28 cellular contexts compared by ENCODE assay signal in genomic region chr7:22302951-22303423, GRCh38. TPM values are rescaled to one million over a fixed set of nuclear protein-coding genes. Genes with fewer than 3 reads are reported as not detected.
DNase-seq lines count a peak whose midpoint lies in the region; ATAC-seq, FAIRE-seq and TF ChIP-seq lines count a peak whose summit lies in the region.
"Had no signal": no experiment of that assay in that cellular context is flagged by ENCODE, and none has a peak within 500 bp of the region (broad histone marks: within the 10 kb centered on the region; RNA-seq: fewer than 3 reads in every experiment).

No MANE protein-coding gene starts in this region.

- H3K4me3 ChIP-seq in AG09309 (ENCODE audit: control insufficient read depth, low read depth, low read length) (no peak overlapping the region), GM23338 (no peak overlapping the region), GM12878 (no peak overlapping the region)
- H3K4me3 ChIP-seq: esophagus squamous epithelium, heart left ventricle, ovary, right lobe of liver had no signal

- no peak overlapping the region for H3K4me2 ChIP-seq in GM23338
- H3K4me2 ChIP-seq in GM12878 (ENCODE audit: control insufficient read depth, insufficient read depth) = no peak overlapping the region

- TF ChIP-seq CTCF in AG09309 (IDR thresholded peaks at IDR 0.05; ENCODE audit: control insufficient read depth, insufficient read depth, low read depth, low read length, missing control alignments) (no peak), GM23338 (conservative IDR thresholded peaks at IDR 0.05; ENCODE audit: low read depth in 2 of 2) (no peak), GM12878 (IDR thresholded peaks at IDR 0.05 in 2 of 3, conservative IDR thresholded peaks at IDR 0.05 in 1 of 3; ENCODE audit: control insufficient read depth in 2 of 3, extremely low read depth in 1 of 3, insufficient read depth in 1 of 3, low read depth in 3 of 3, low read length in 3 of 3) (no peak)

- no peak for TF ChIP-seq RAD21 in GM12878 (IDR thresholded peaks at IDR 0.05; ENCODE audit: insufficient read depth, low read depth, low read length)

- ATAC-seq in GM23338 = no peak
- ATAC-seq in GM12878 = no peak
- ATAC-seq: heart left ventricle; left lobe of liver; naive thymus-derived CD8-positive, alpha-beta T cell; Right ventricle myocardium inferior had no signal

- no peak overlapping the region for H2AFZ ChIP-seq in GM23338
- H2AFZ ChIP-seq in GM12878 (ENCODE audit: control insufficient read depth, low read depth, low read length) = no peak overlapping the region

- no peak overlapping the region for H3K4me3 Mint-ChIP-seq in GM23338
- H3K4me3 Mint-ChIP-seq: CD4-positive, CD25-positive, alpha-beta regulatory T cell; naive thymus-derived CD8-positive, alpha-beta T cell had no signal

- H3K9me3 Mint-ChIP-seq in GM23338 = no peaks in the 10 kb centered on the region; the same call in 2 of the 3 replicates

- H3K9me2 ChIP-seq in GM23338 (ENCODE audit: insufficient read depth) = no peaks in the 10 kb centered on the region

- RAD21 ChIA-PET in GM12878 (lab: Charles Lee; ENCODE audit: unreplicated experiment) = interaction anchor here (0.6 to 1.6 kb wide), 4 partner anchors 28 to 193 kb away, joined by 3 to 4 read pairs (median 4); no protein-coding TSS in a partner anchor

- H3K36me3 ChIP-seq in GM23338 (ENCODE audit: insufficient read depth) = peaks cover 16% of the 10 kb centered on the region; the same call in 1 of the 2 replicates
- H3K36me3 ChIP-seq in GM12878 (ENCODE audit: control insufficient read depth in 2 of 2, insufficient read depth in 2 of 2, low read length in 1 of 2) = no peaks in the 10 kb centered on the region
- H3K36me3 ChIP-seq: heart left ventricle, ovary had no signal

- peaks cover 41% of the 10 kb centered on the region for H3K36me3 Mint-ChIP-seq in GM23338 (ENCODE audit: low read depth)
- H3K36me3 Mint-ChIP-seq: CD4-positive, CD25-positive, alpha-beta regulatory T cell; naive thymus-derived CD8-positive, alpha-beta T cell had no signal

- SMC1A ChIA-PET in GM12878 (lab: Charles Lee; ENCODE audit: uncharacterized antibody, unreplicated experiment) = interaction anchor here (0.7 to 1.8 kb wide), 2 partner anchors 20 to 150 kb away, joined by 3 to 4 read pairs; no protein-coding TSS in a partner anchor

- H3F3A ChIP-seq in GM23338 (replicated peaks; ENCODE audit: low read depth) = no peaks in the 10 kb centered on the region

- no peak overlapping the region for H3K9ac ChIP-seq in GM12878 (ENCODE audit: control insufficient read depth, insufficient read depth, low read length)

- no peak for FAIRE-seq in GM12878 (lab: Jason Lieb, UNC)
- FAIRE-seq: colon, urothelium cell line had no signal

- intact Hi-C loops in GM12878 (cut with micrococcal nuclease; ENCODE audit: unreplicated experiment) (no loop called here), cardiac septum (cut with DNase I) (no loop called here)

- H3K27ac ChIP-seq in GM23338 (ENCODE audit: low read depth) (no peak overlapping the region), GM12878 (ENCODE audit: control insufficient read depth, insufficient read depth) (no peak overlapping the region)
- H3K27ac ChIP-seq: esophagus squamous epithelium, heart left ventricle, HL-60, ovary, right lobe of liver had no signal

- no peaks in the 10 kb centered on the region for H3K27me3 Mint-ChIP-seq in GM23338 (ENCODE audit: insufficient read depth, low read depth, poor library complexity)
- H3K27me3 Mint-ChIP-seq: CD4-positive, CD25-positive, alpha-beta regulatory T cell had no signal

- H3K27me3 ChIP-seq in GM23338 (ENCODE audit: insufficient read depth) (no peaks in the 10 kb centered on the region), GM12878 (replicated peaks in 1 of 2; ENCODE audit: control insufficient read depth in 2 of 2, insufficient read depth in 2 of 2, low read length in 1 of 2) (no peaks in the 10 kb centered on the region)
- H3K27me3 ChIP-seq: esophagus squamous epithelium, heart left ventricle, ovary, right lobe of liver had no signal

- 0% methylated on average over 1 of the region's 1 CpG for WGBS in GM12878 (ENCODE audit: insufficient coverage, insufficient replicate concordance, low lambda C conversion rate, missing lambda C conversion rate)

- POLR2A ChIA-PET in GM12878 (lab: Charles Lee) = interaction anchor here (1.0 kb wide), 1 partner anchor 155 kb away, joined by 6 read pairs; no protein-coding TSS in a partner anchor

- TF ChIP-seq POLR2A in GM12878 (IDR thresholded peaks at IDR 0.05; ENCODE audit: low read depth, low read length) = no peak

- in situ Hi-C loops in GM12878 (cut with MboI) = no loop called here

- no peaks in the 10 kb centered on the region for H4K20me1 ChIP-seq in GM23338 (replicated peaks; ENCODE audit: insufficient read depth)
- H4K20me1 ChIP-seq in GM12878 (ENCODE audit: control insufficient read depth, insufficient read depth) = no peaks in the 10 kb centered on the region

- DNase-seq in AG09309 (ENCODE audit: low read depth) (peak; percentile 63), GM23338 (ENCODE audit: low spot score) (no peak), GM12878 (ENCODE audit: low read depth, low spot score) (no peak), foreskin melanocyte (peak; percentile 54), DMS153 (lab: John Stamatoyannopoulos, UW) (no peak), cerebellum (ENCODE audit: low spot score) (no peak), NCI-H82 treated with DMSO at 0.1 percent for 48 hours (lab: John Stamatoyannopoulos, UW; ENCODE audit: unreplicated experiment) (no peak), cardiac septum (ENCODE audit: low spot score) (no peak)
- DNase-seq: activated CD4-positive, alpha-beta T cell treated with anti-CD3 and anti-CD28 coated beads, Interleukin-2, amount 50 U/mL, for 48 hours; activated CD4-positive, CD25-positive, alpha-beta regulatory T cell; activated effector memory CD4-positive, alpha-beta T cell treated with Interleukin-2 at 50 U/mL for 16 hours; CD4-positive, CD25-positive, alpha-beta regulatory T cell; DMS53; esophagus squamous epithelium; heart left ventricle; mesendoderm; naive thymus-derived CD8-positive, alpha-beta T cell; NCI-H1105 treated with DMSO at 0.1 percent for 48 hours; NCI-H226; NCI-H82; ovary; right lobe of liver; T1000 had no signal

- H3K9me3 ChIP-seq in GM12878 (replicated peaks; ENCODE audit: control insufficient read depth, insufficient read depth, low read length) = no peaks in the 10 kb centered on the region
- H3K9me3 ChIP-seq: ovary, right lobe of liver had no signal

- peaks cover 8% of the 10 kb centered on the region for H3K4me1 Mint-ChIP-seq in GM23338
- H3K4me1 Mint-ChIP-seq: CD4-positive, CD25-positive, alpha-beta regulatory T cell; naive thymus-derived CD8-positive, alpha-beta T cell had no signal

- peak overlapping the region; percentile 16; the same call in 1 of the 2 replicates for H3K27ac Mint-ChIP-seq in GM23338
- H3K27ac Mint-ChIP-seq: CD4-positive, CD25-positive, alpha-beta regulatory T cell; naive thymus-derived CD8-positive, alpha-beta T cell had no signal

- H3K79me2 ChIP-seq in GM23338 (replicated peaks; ENCODE audit: insufficient read depth) = no peaks in the 10 kb centered on the region
- H3K79me2 ChIP-seq in GM12878 (ENCODE audit: control insufficient read depth, insufficient read depth, low read length) = no peaks in the 10 kb centered on the region

- CTCF ChIA-PET in GM12878 (lab: Yijun Ruan, JAX) = interaction anchor here (0.6 to 1.9 kb wide), 6 partner anchors 10 to 193 kb away, joined by 3 to 7 read pairs (median 3); no protein-coding TSS in a partner anchor

- BruUV-seq in GM12878 (replicated peaks; lab: Mats Ljungman, UMichigan) = no TSS peak

- H3K4me1 ChIP-seq in GM23338 (ENCODE audit: insufficient read depth) (peaks cover 11% of the 10 kb centered on the region), GM12878 (ENCODE audit: control insufficient read depth, insufficient read depth, low read length) (no peaks in the 10 kb centered on the region)
- H3K4me1 ChIP-seq: esophagus squamous epithelium, heart left ventricle, right lobe of liver had no signal

- TF ChIP-seq EP300 in GM12878 (IDR thresholded peaks at IDR 0.05; ENCODE audit: borderline replicate concordance in 1 of 2, control insufficient read depth in 1 of 2, low read depth in 2 of 2, low read length in 2 of 2) = no peak

TF ChIP-seq in GM12878, 131 proteins besides CTCF, POLR2A, EP300 and RAD21 (continues in another document):
- TF ChIP-seq NFYA (IDR thresholded peaks at IDR 0.05; ENCODE audit: borderline replicate concordance, low read depth, low read length) = no peak
- no peak for TF ChIP-seq ATF2 (IDR thresholded peaks at IDR 0.05; ENCODE audit: low read length)
- no peak for TF ChIP-seq SPI1 (IDR thresholded peaks at IDR 0.05; ENCODE audit: borderline replicate concordance, insufficient read depth, low read depth, low read length)

RNA-seq across cellular contexts. Expression of gene RAPGEF5, which starts 54.0 kb away (rescaled TPM):
- 13.1 and 17.7 TPM in 2 replicates for total RNA-seq in GM23338 (2014; rRNA removed; shearing (Covaris generic))
- polyA plus RNA-seq in GM23338 (2016; fragmentation: Nextera tagmentation; extraction: Ambion mirVana) (6.3 and 7.1 TPM in 2 replicates), GM12878 (2011; rRNA removed) (0.56 and 0.57 TPM in 2 replicates), GM12878 (2014; fragmentation: Illumina TruSeq; extraction: Trizol) (1.6 and 1.9 TPM in 2 replicates), GM12878 (2014; fragmentation: Nextera tagmentation; extraction: Ambion mirVana) (under 1 TPM; 0.38 to 0.39 TPM), GM12878 (2014; rRNA removed) (1.7 and 1.8 TPM in 2 replicates), GM12878 (2016; fragmentation: Nextera tagmentation; extraction: Ambion mirVana) (under 1 TPM in 1 of 2 experiments, not detected in 1; 0.88 TPM)
- 20.1 and 24.4 TPM in 2 replicates for total RNA-seq in GM12878 (2013; cell fraction: nucleolus; rRNA removed)
- total RNA-seq in GM12878 (2014; rRNA removed) (1.9 and 2.2 TPM in 2 replicates), GM12878 (2014; rRNA removed; fragmentation: Illumina TruSeq; extraction: Trizol) (3.2 and 4.2 TPM in 2 replicates), GM12878 (2021) (4.0 and 4.3 TPM in 2 replicates), cerebellum (65.8 TPM), cardiac septum (22.4 TPM)
- 1.8 TPM for polyA plus RNA-seq in GM12878 (2011; ENCODE audit: low read depth)
- polyA plus RNA-seq in GM12878 (2011; cell fraction: cytosol; rRNA removed) = 0.18 and 0.39 TPM in 2 replicates
- polyA plus RNA-seq in GM12878 (2011; cell fraction: nucleus; rRNA removed) = 0.88 and 0.95 TPM in 2 replicates
- polyA plus RNA-seq in GM12878 (2012) = 1.3 and 2.2 TPM in 2 replicates
- polyA minus RNA-seq in GM12878 (2011; rRNA and poly(A)+ RNA removed) = 1.9 and 2.7 TPM in 2 replicates
- polyA minus RNA-seq in GM12878 (2011; cell fraction: cytosol; rRNA and poly(A)+ RNA removed) = 0.52 and 0.53 TPM in 2 replicates
- 4.6 and 5.3 TPM in 2 replicates for polyA minus RNA-seq in GM12878 (2011; cell fraction: nucleus; rRNA and poly(A)+ RNA removed)
- total RNA-seq: CD4-positive, CD25-positive, alpha-beta regulatory T cell; naive thymus-derived CD8-positive, alpha-beta T cell had no signal
- polyA plus RNA-seq: CD4-positive, CD25-positive, alpha-beta regulatory T cell; naive thymus-derived CD8-positive, alpha-beta T cell had no signal

Comparison
In these comparisons a context has a peak if more than half of its experiments do, and no peak if none do; other contexts are left out.
1. DNase-seq: peak in AG09309 (single experiment) and foreskin melanocyte (single experiment); none in GM23338 (single experiment), GM12878 (single experiment), DMS153 (single experiment), cerebellum (single experiment), NCI-H82 treated with DMSO at 0.1 percent for 48 hours (single experiment) and cardiac septum (single experiment).